In the genomic region with DNA sequence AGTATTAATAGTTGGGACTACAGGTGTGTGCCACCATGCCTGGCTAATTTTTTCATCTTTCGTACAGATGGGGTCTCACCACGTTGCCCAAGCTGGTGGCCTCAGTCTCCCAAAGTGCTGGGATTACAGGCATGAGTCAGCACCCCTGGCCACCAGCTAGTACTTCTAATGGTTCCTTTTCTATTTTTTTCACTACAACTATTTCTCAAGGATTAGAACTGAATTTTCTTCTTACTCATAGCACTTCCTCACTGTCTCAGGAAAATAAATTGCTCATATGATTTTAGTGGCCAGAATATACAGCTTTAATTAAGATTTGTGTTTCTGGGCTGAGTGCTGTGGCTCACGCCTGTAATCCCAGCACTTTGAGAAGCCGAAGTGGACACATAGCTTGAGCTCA, we compare ENCODE assay signal across 20 cellular contexts.
"Had no signal": no experiment of that assay in that cellular context is flagged by ENCODE, and none has a peak within 500 bp of the region (broad histone marks: within the 10 kb centered on the region; RNA-seq: fewer than 3 reads in every experiment).

No MANE protein-coding gene starts in this region.

- ATAC-seq: activated CD8-positive, alpha-beta T cell treated with anti-CD3 and anti-CD28 coated beads, Interleukin-2, amount 10 ng/mL, durations not matched to agents 7 days and 5 days; activated T-cell treated with anti-CD3 and anti-CD28 coated beads, Interleukin-2, amount 50 U/mL, for 4 hours; gastroesophageal sphincter; heart right ventricle; stimulated activated naive B cell treated with anti-CD40 and anti-IgM and Interleukin-4, amounts not matched to agents 10 μg/mL and 1 μg/mL and 100 μg/mL, for 72 hours had no signal

- H3K27ac ChIP-seq: breast epithelium, gastroesophageal sphincter, heart right ventricle, left ventricle myocardium inferior, sigmoid colon, transverse colon, uterus had no signal

- DNase-seq: activated CD4-positive, alpha-beta T cell treated with anti-CD3 and anti-CD28 coated beads, Interleukin-2, amount 10 ng/mL, durations not matched to agents 7 days and 5 days; activated CD8-positive, alpha-beta T cell treated with anti-CD3 and anti-CD28 coated beads, Interleukin-2, amount 10 ng/mL, durations not matched to agents 7 days and 5 days; activated naive CD4-positive, alpha-beta T cell treated with anti-CD3 and anti-CD28 coated beads for 36 hours; activated T-cell treated with anti-CD3 and anti-CD28 coated beads, Interleukin-2, amount 50 U/mL, for 4 hours; cerebellar nuclear complex; cortex of kidney; erythroblast; heart right ventricle; kidney glomerular epithelial cell; left ventricle myocardium inferior; mammary epithelial cell; midbrain; sigmoid colon; stimulated activated naive B cell treated with anti-CD40 and anti-IgM and Interleukin-4, amounts not matched to agents 10 μg/mL and 1 μg/mL and 100 μg/mL, for 72 hours; substantia nigra; T1000; transverse colon; uterus had no signal

- H3K4me1 ChIP-seq: breast epithelium, transverse colon, uterus had no signal

- H3K27me3 ChIP-seq: breast epithelium, gastroesophageal sphincter, heart right ventricle, sigmoid colon, transverse colon, uterus had no signal

- H3K4me3 ChIP-seq: breast epithelium, gastroesophageal sphincter, heart right ventricle, left ventricle myocardium inferior, sigmoid colon, transverse colon, uterus had no signal

- H3K36me3 ChIP-seq: breast epithelium, gastroesophageal sphincter, heart right ventricle, left ventricle myocardium inferior, sigmoid colon, transverse colon, uterus had no signal

- H3K9me3 ChIP-seq: breast epithelium, gastroesophageal sphincter, heart right ventricle, left ventricle myocardium inferior, sigmoid colon, transverse colon, uterus had no signal
